Comparison of ENCODE assay signal across 9 cellular contexts in the genomic region with DNA sequence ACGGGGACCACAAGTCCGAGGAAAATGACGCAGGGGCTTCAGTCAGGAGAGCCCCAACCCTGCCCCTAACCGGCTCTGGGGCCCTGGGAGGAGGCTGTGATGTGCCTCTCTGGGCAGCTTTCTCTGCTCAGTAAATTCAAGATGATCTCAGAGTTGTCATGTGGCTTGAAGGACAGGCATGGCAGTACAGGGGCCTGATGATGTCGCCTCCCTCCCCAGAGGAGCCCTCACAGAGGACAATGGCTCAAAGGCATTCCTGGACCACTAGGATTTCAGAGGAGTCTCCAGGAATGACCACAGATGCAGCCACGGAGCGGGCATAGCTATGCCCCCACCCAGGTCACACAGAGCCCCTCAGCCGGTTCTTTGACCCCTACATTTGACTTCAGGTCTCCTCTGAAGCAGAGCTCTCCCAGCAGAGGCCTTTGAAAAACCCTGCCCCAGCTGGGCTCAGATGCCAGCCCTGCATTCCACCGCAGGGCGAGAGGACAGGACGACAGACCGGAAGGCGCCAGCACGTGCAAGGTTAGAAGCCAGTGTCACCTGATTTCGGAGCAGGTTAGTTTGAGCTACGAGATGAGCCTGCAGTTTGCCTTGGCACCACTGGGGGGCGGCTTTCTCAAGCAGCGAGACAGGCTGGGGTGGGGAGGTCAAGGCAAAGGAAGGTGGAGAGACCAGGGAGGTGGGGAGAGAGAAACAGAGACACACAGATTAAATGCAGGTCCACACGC. TPM values are rescaled to one million over a fixed set of nuclear protein-coding genes. Genes with fewer than 3 reads are reported as not detected.
DNase-seq lines count a peak whose midpoint lies in the region; ATAC-seq and TF ChIP-seq lines count a peak whose summit lies in the region.
"Had no signal": no experiment of that assay in that cellular context is flagged by ENCODE, and none has a peak within 500 bp of the region (broad histone marks: within the 10 kb centered on the region; RNA-seq: fewer than 3 reads in every experiment).

No MANE protein-coding gene starts in this region.

- H3K27me3 Mint-ChIP-seq in mesothelial cell of epicardium (ENCODE audit: low read depth) = no peaks in the 10 kb centered on the region
- H3K27me3 Mint-ChIP-seq: IgD-negative memory B cell had no signal

- DNase-seq in Ammon's horn (ENCODE audit: low spot score) = peak; percentile 83
- DNase-seq in NCI-H2107 (lab: John Stamatoyannopoulos, UW) = peak; percentile 9
- peak; percentile 38 to 47 for DNase-seq in activated CD8-positive, alpha-beta memory T cell treated with anti-CD3 and anti-CD28 coated beads for 4 hours (ENCODE audit: low read depth in 2 of 2)
- peak; percentile 46 for DNase-seq in effector CD4-positive, alpha-beta T cell
- DNase-seq in mesothelial cell of epicardium (ENCODE audit: low spot score in 2 of 2, unreplicated experiment in 2 of 2) = peak in 1 of 2 experiments; percentile 56
- peak; percentile 55 for DNase-seq in stimulated activated CD8-positive, alpha-beta memory T cell treated with anti-CD3 and anti-CD28 coated beads, Interleukin-7, amount 100 ng/mL, for 24 hours (ENCODE audit: low read depth)

- peaks cover 12% of the 10 kb centered on the region for H3K4me1 Mint-ChIP-seq in mesothelial cell of epicardium

- no peak overlapping the region for H3K4me3 Mint-ChIP-seq in mesothelial cell of epicardium
- H3K4me3 Mint-ChIP-seq: IgD-negative memory B cell had no signal

- peaks cover 3% of the 10 kb centered on the region for H3K36me3 Mint-ChIP-seq in mesothelial cell of epicardium

- TF ChIP-seq CTCF in mesothelial cell of epicardium (IDR thresholded peaks at IDR 0.05; ENCODE audit: unreplicated experiment) = peak; percentile 78

- H3K27ac Mint-ChIP-seq in mesothelial cell of epicardium = no peak overlapping the region

- ATAC-seq in GM18870 (IDR thresholded peaks at IDR 0.05; ENCODE audit: unreplicated experiment) (peak; percentile 32), HG03442 (IDR thresholded peaks at IDR 0.05; ENCODE audit: unreplicated experiment) (no peak)

- H3K9me3 Mint-ChIP-seq in mesothelial cell of epicardium = no peaks in the 10 kb centered on the region
- H3K9me3 Mint-ChIP-seq: IgD-negative memory B cell had no signal

RNA-seq across cellular contexts. Expression of a gene that starts 39.2 kb away (rescaled TPM):
- 45.7 to 47.4 TPM (median 46.2 TPM) in 3 replicates for total RNA-seq in mesothelial cell of epicardium
